Comparison of ENCODE assay signal across 9 cellular contexts in genomic region chrX:131827935-131828334, GRCh38.
DNase-seq lines count a peak whose midpoint lies in the region; ATAC-seq and TF ChIP-seq lines count a peak whose summit lies in the region.
"Had no signal": no experiment of that assay in that cellular context is flagged by ENCODE, and none has a peak within 500 bp of the region (broad histone marks: within the 10 kb centered on the region; RNA-seq: fewer than 3 reads in every experiment).

No MANE protein-coding gene starts in this region.

- CTCF ChIA-PET in GM10248 (lab: Yijun Ruan, JAX): interaction anchor here (0.6 to 3.1 kb wide), 16 partner anchors 8 to 803 kb away, joined by 3 to 15 read pairs (median 4); partner anchors contain the start of gene RAP2C

- ATAC-seq in GM19468 (IDR thresholded peaks at IDR 0.05; ENCODE audit: extremely low read depth, unreplicated experiment) (peak; percentile 37), HG03469 (IDR thresholded peaks at IDR 0.05; ENCODE audit: unreplicated experiment) (peak; percentile 49), Right ventricle myocardium inferior (no peak)
- peak; percentile 82 for ATAC-seq in stimulated activated effector memory CD8-positive, alpha-beta T cell treated with anti-CD3 and anti-CD28 coated beads, Interleukin-12 subunit alpha, Interleukin-12 subunit beta, amount 100 ng/mL, for 72 hours

- no peak overlapping the region for H3K4me3 ChIP-seq in SJSA1

- no peaks in the 10 kb centered on the region for H3K9me3 Mint-ChIP-seq in endothelial cell (ENCODE audit: unreplicated experiment)
- no peaks in the 10 kb centered on the region for H3K9me3 Mint-ChIP-seq in stimulated activated effector memory CD8-positive, alpha-beta T cell treated with anti-CD3 and anti-CD28 coated beads, Interleukin-12 subunit alpha, Interleukin-12 subunit beta, amount 100 ng/mL, for 72 hours

- peaks cover 3% of the 10 kb centered on the region for H3K36me3 Mint-ChIP-seq in endothelial cell (ENCODE audit: low read depth, unreplicated experiment)
- H3K36me3 Mint-ChIP-seq in stimulated activated effector memory CD8-positive, alpha-beta T cell treated with anti-CD3 and anti-CD28 coated beads, Interleukin-12 subunit alpha, Interleukin-12 subunit beta, amount 100 ng/mL, for 72 hours: no peaks in the 10 kb centered on the region

- peak; percentile 25 for TF ChIP-seq CTCF in GM10248 (IDR thresholded peaks at IDR 0.05; ENCODE audit: control extremely low read depth, extremely low read depth, low read depth, missing control alignments)
- TF ChIP-seq CTCF in endothelial cell (IDR thresholded peaks at IDR 0.05; ENCODE audit: unreplicated experiment): no peak

- no peaks in the 10 kb centered on the region for H3K9me3 ChIP-seq in SJSA1 (replicated peaks)

- H3K27ac ChIP-seq in SJSA1: no peak overlapping the region
- H3K27ac ChIP-seq: parathyroid adenoma had no signal

- H3K27me3 ChIP-seq in SJSA1 (replicated peaks): no peaks in the 10 kb centered on the region

- H3K4me1 Mint-ChIP-seq in endothelial cell (ENCODE audit: unreplicated experiment): peaks cover 14% of the 10 kb centered on the region
- peaks cover 7% of the 10 kb centered on the region for H3K4me1 Mint-ChIP-seq in stimulated activated effector memory CD8-positive, alpha-beta T cell treated with anti-CD3 and anti-CD28 coated beads, Interleukin-12 subunit alpha, Interleukin-12 subunit beta, amount 100 ng/mL, for 72 hours

- intact Hi-C loops in Right ventricle myocardium inferior (cut with DNase I): no loop called here

- peaks cover 2% of the 10 kb centered on the region for H3K27me3 Mint-ChIP-seq in endothelial cell (ENCODE audit: unreplicated experiment)

- H3K36me3 ChIP-seq in SJSA1: no peaks in the 10 kb centered on the region

- H3K4me1 ChIP-seq in SJSA1 (replicated peaks): peaks cover 16% of the 10 kb centered on the region
- H3K4me1 ChIP-seq: parathyroid adenoma had no signal

- POLR2A ChIA-PET in GM10248 (lab: Yijun Ruan, JAX): no interaction called here

- peak overlapping the region; percentile 92 for H3K27ac Mint-ChIP-seq in endothelial cell (ENCODE audit: unreplicated experiment)
- no peak overlapping the region for H3K27ac Mint-ChIP-seq in stimulated activated effector memory CD8-positive, alpha-beta T cell treated with anti-CD3 and anti-CD28 coated beads, Interleukin-12 subunit alpha, Interleukin-12 subunit beta, amount 100 ng/mL, for 72 hours

- peak overlapping the region; percentile 56 for H3K4me3 Mint-ChIP-seq in endothelial cell (ENCODE audit: unreplicated experiment)
- peak overlapping the region; percentile 35 for H3K4me3 Mint-ChIP-seq in stimulated activated effector memory CD8-positive, alpha-beta T cell treated with anti-CD3 and anti-CD28 coated beads, Interleukin-12 subunit alpha, Interleukin-12 subunit beta, amount 100 ng/mL, for 72 hours

- DNase-seq in GM10248 (ENCODE audit: extremely low spot score): peak; percentile 28
- DNase-seq in SJSA1 (ENCODE audit: low read depth in 1 of 2, low spot score in 2 of 2): peak; percentile 27 to 40
- DNase-seq in endothelial cell (ENCODE audit: low spot score): peak; percentile 38
- peak in 1 of 2 donors; percentile 51 for DNase-seq in stimulated activated effector memory CD8-positive, alpha-beta T cell treated with anti-CD3 and anti-CD28 coated beads, Interleukin-12 subunit alpha, Interleukin-12 subunit beta, amount 100 ng/mL, for 72 hours (ENCODE audit: low spot score in 2 of 2)
- no peak for DNase-seq in activated CD4-positive, CD25-positive, alpha-beta regulatory T cell (lab: John Stamatoyannopoulos, UW)
- no peak for DNase-seq in Right ventricle myocardium inferior (ENCODE audit: missing footprints)

Comparison
In these comparisons a context has a peak if more than half of its experiments do, and no peak if none do; other contexts are left out.
1. DNase-seq: peak in GM10248 (single experiment), SJSA1 (2 of 2) and endothelial cell (single experiment); none in activated CD4-positive, CD25-positive, alpha-beta regulatory T cell (0 of 4) and Right ventricle myocardium inferior (single experiment).